In genomic region chr1:146036241-146036989, GRCh38 we compare ENCODE assay signal across 8 cellular contexts. TPM values are rescaled to one million over a fixed set of nuclear protein-coding genes. Genes with fewer than 3 reads are reported as not detected.
DNase-seq lines count a peak whose midpoint lies in the region; ATAC-seq and TF ChIP-seq lines count a peak whose summit lies in the region.

No MANE protein-coding gene starts in this region.

- DNase-seq in DMS153 treated with DMSO at 0.1 percent for 48 hours (lab: John Stamatoyannopoulos, UW; ENCODE audit: unreplicated experiment) (peak; percentile 61), kidney glomerular epithelial cell (lab: John Stamatoyannopoulos, UW) (peak; percentile 66), tibial nerve (ENCODE audit: low spot score in 2 of 2) (no peak), cerebellum (ENCODE audit: low spot score) (no peak), NCI-H748 treated with DMSO at 0.1 percent for 48 hours (lab: John Stamatoyannopoulos, UW) (no peak)
- DNase-seq in activated naive CD8-positive, alpha-beta T cell treated with anti-CD3 and anti-CD28 coated beads for 36 hours, result no peak

- H3K27me3 ChIP-seq in KMS-11 (ENCODE audit: insufficient read depth, low read depth), result no peaks in the 10 kb centered on the region
- H3K27me3 ChIP-seq in tibial nerve, result no peaks in the 10 kb centered on the region

- no peak for TF ChIP-seq POLR2A in tibial nerve (IDR thresholded peaks at IDR 0.05)

- 4% methylated on average over 10 of the region's 10 CpGs for WGBS in tibial nerve, 2 donors

- no peaks in the 10 kb centered on the region for H3K9me3 ChIP-seq in tibial nerve

- H3K9ac ChIP-seq in KMS-11, result peak overlapping the region; percentile 1; the same call in 1 of the 2 replicates

- H3K36me3 Mint-ChIP-seq in activated naive CD8-positive, alpha-beta T cell treated with anti-CD3 and anti-CD28 coated beads for 36 hours, result peaks cover 8% of the 10 kb centered on the region

- peaks cover 9% of the 10 kb centered on the region for H3K9me3 Mint-ChIP-seq in activated naive CD8-positive, alpha-beta T cell treated with anti-CD3 and anti-CD28 coated beads for 36 hours

- H3K4me3 ChIP-seq in KMS-11 (IDR thresholded peaks at IDR 0.05; ENCODE audit: insufficient read depth, low read depth, low read length) (peak overlapping the region; percentile 64), tibial nerve (peak overlapping the region; percentile 23 to 83 (median 64))

- H3K79me2 ChIP-seq in KMS-11 (ENCODE audit: insufficient read depth, low read depth), result no peaks in the 10 kb centered on the region

- H3K27ac Mint-ChIP-seq in activated naive CD8-positive, alpha-beta T cell treated with anti-CD3 and anti-CD28 coated beads for 36 hours, result peak overlapping the region; percentile 98

- peaks cover 26% of the 10 kb centered on the region for H3K27me3 Mint-ChIP-seq in activated naive CD8-positive, alpha-beta T cell treated with anti-CD3 and anti-CD28 coated beads for 36 hours

- no peaks in the 10 kb centered on the region for H4K20me1 ChIP-seq in KMS-11 (ENCODE audit: insufficient read depth)

- peak overlapping the region; percentile 96 for H3K4me3 Mint-ChIP-seq in activated naive CD8-positive, alpha-beta T cell treated with anti-CD3 and anti-CD28 coated beads for 36 hours

- peak; percentile 21; the same call in 1 of the 2 replicates for TF ChIP-seq CTCF in KMS-11 (conservative IDR thresholded peaks at IDR 0.05; ENCODE audit: low read depth, low read length)
- no peak for TF ChIP-seq CTCF in tibial nerve (IDR thresholded peaks at IDR 0.05)

- H3K27ac ChIP-seq in KMS-11 (peak overlapping the region; percentile 16; the same call in 1 of the 2 replicates), tibial nerve (peak overlapping the region; percentile 64 to 98 (median 89))

- no peak for TF ChIP-seq EP300 in tibial nerve (IDR thresholded peaks at IDR 0.05)

- peak overlapping the region; percentile 20; the same call in 1 of the 2 replicates for H2AFZ ChIP-seq in KMS-11 (ENCODE audit: low read depth)

- H3K4me1 ChIP-seq in KMS-11 (ENCODE audit: low read depth, poor library complexity, severe bottlenecking) (peaks cover 44% of the 10 kb centered on the region), tibial nerve (peaks cover 0 to 37% (median 6%) of the 10 kb centered on the region in 4 donors)

- H3K4me2 ChIP-seq in KMS-11, result peak overlapping the region; percentile 63

- peaks cover 37% of the 10 kb centered on the region for H3K4me1 Mint-ChIP-seq in activated naive CD8-positive, alpha-beta T cell treated with anti-CD3 and anti-CD28 coated beads for 36 hours

- ATAC-seq in GM19328 (IDR thresholded peaks at IDR 0.05; ENCODE audit: unreplicated experiment), result no peak

- H3K36me3 ChIP-seq in KMS-11 (ENCODE audit: insufficient read depth) (no peaks in the 10 kb centered on the region), tibial nerve (no peaks in the 10 kb centered on the region)

RNA-seq across cellular contexts. Expression of gene HJV, which starts 14.9 kb away (rescaled TPM):
- total RNA-seq in activated naive CD8-positive, alpha-beta T cell treated with anti-CD3 and anti-CD28 coated beads for 36 hours, result not detected
- total RNA-seq in tibial nerve (not detected), cerebellum (not detected)

RNA-seq across cellular contexts. Expression of gene TXNIP, which starts 40.0 kb away (rescaled TPM):
- 100 to 1,000 TPM; 228 to 231 TPM for total RNA-seq in activated naive CD8-positive, alpha-beta T cell treated with anti-CD3 and anti-CD28 coated beads for 36 hours
- total RNA-seq in tibial nerve (1,000 to 10,000 TPM; 1,863 to 2,525 (median 2,185) TPM), cerebellum (147 TPM)

Comparison
In these comparisons a context has a peak if more than half of its experiments do, and no peak if none do; other contexts are left out.
1. DNase-seq: peak in DMS153 treated with DMSO at 0.1 percent for 48 hours (single experiment) and kidney glomerular epithelial cell (single experiment); none in activated naive CD8-positive, alpha-beta T cell treated with anti-CD3 and anti-CD28 coated beads for 36 hours (single experiment), tibial nerve (0 of 2), cerebellum (single experiment) and NCI-H748 treated with DMSO at 0.1 percent for 48 hours (single experiment).
2. RNA of gene TXNIP, which starts 40.0 kb away (total RNA-seq): 1,863 to 2,525 TPM in tibial nerve; 228 to 231 TPM in activated naive CD8-positive, alpha-beta T cell treated with anti-CD3 and anti-CD28 coated beads for 36 hours and 147 TPM in cerebellum (single experiment); every median in the first group is over 4 times any median in the second.